ENCODE assay signal across 1 cellular context in genomic region chr1:229624906-229625871, GRCh38.
TF ChIP-seq lines count a peak whose summit lies in the region.

No MANE protein-coding gene starts in this region.

TF ChIP-seq in HepG2, 621 proteins besides CTCF, POLR2A, EP300 and RAD21 (continued from another document and continues in another):
- TF ChIP-seq FOXP1 (IDR thresholded peaks at IDR 0.05) (no peak), FOXP1 (CRISPR knock-in tag; IDR thresholded peaks at IDR 0.05) (no peak), ZNF75D (CRISPR knock-in tag; IDR thresholded peaks at IDR 0.05; ENCODE audit: borderline replicate concordance) (no peak), MLX (CRISPR knock-in tag; IDR thresholded peaks at IDR 0.05) (no peak), ZNF142 (CRISPR knock-in tag; IDR thresholded peaks at IDR 0.05) (no peak), GFI1 (CRISPR knock-in tag; IDR thresholded peaks at IDR 0.05; ENCODE audit: borderline replicate concordance) (0 out of 2 replicates have a peak, but pooled peaks have one; percentile 36), MEIS2 (CRISPR knock-in tag; IDR thresholded peaks at IDR 0.05) (no peak; the same call in 1 of the 2 replicates), ZNF260 (CRISPR knock-in tag; IDR thresholded peaks at IDR 0.05; ENCODE audit: borderline replicate concordance, low read depth) (no peak), SIN3B (IDR thresholded peaks at IDR 0.05; ENCODE audit: low read length) (no peak), PRDM10 (CRISPR knock-in tag; IDR thresholded peaks at IDR 0.05; ENCODE audit: low read depth) (no peak), ZNF30 (CRISPR knock-in tag; IDR thresholded peaks at IDR 0.05) (no peak), SIN3A (IDR thresholded peaks at IDR 0.05; ENCODE audit: borderline replicate concordance, low read depth, low read length) (0 out of 2 replicates have a peak, but pooled peaks have one; percentile 59), MAF1 (CRISPR knock-in tag; IDR thresholded peaks at IDR 0.05; ENCODE audit: borderline replicate concordance) (no peak), ZNF891 (CRISPR knock-in tag; IDR thresholded peaks at IDR 0.05) (0 out of 2 replicates have a peak, but pooled peaks have one; percentile 63), ZBTB46 (CRISPR knock-in tag; IDR thresholded peaks at IDR 0.05; ENCODE audit: borderline replicate concordance) (no peak), SNAPC5 (CRISPR knock-in tag; IDR thresholded peaks at IDR 0.05; ENCODE audit: borderline replicate concordance) (no peak), NCOA2 (CRISPR knock-in tag; IDR thresholded peaks at IDR 0.05) (no peak), ATF6 (CRISPR knock-in tag; conservative IDR thresholded peaks at IDR 0.05) (no peak), ZNF776 (CRISPR knock-in tag; IDR thresholded peaks at IDR 0.05) (no peak), ISL2 (CRISPR knock-in tag; IDR thresholded peaks at IDR 0.05) (no peak), HIVEP1 (CRISPR knock-in tag; IDR thresholded peaks at IDR 0.05) (no peak), EHMT2 (IDR thresholded peaks at IDR 0.05; ENCODE audit: borderline replicate concordance, low read depth, low read length) (no peak), ZFP1 (CRISPR knock-in tag; IDR thresholded peaks at IDR 0.05) (no peak), KDM1A (CRISPR knock-in tag; IDR thresholded peaks at IDR 0.05) (no peak), ZUFSP (CRISPR knock-in tag; IDR thresholded peaks at IDR 0.05; ENCODE audit: borderline replicate concordance) (no peak), ZNF576 (CRISPR knock-in tag; IDR thresholded peaks at IDR 0.05) (no peak), DMAP1 (CRISPR knock-in tag; IDR thresholded peaks at IDR 0.05) (peak; percentile 35; the same call in 1 of the 2 replicates), ZBTB7B (CRISPR knock-in tag; IDR thresholded peaks at IDR 0.05) (0 out of 2 replicates have a peak, but pooled peaks have one; percentile 39), FLYWCH1 (CRISPR knock-in tag; IDR thresholded peaks at IDR 0.05) (no peak), SP2 (CRISPR knock-in tag; IDR thresholded peaks at IDR 0.05) (no peak), KLF12 (CRISPR knock-in tag; IDR thresholded peaks at IDR 0.05; ENCODE audit: borderline replicate concordance) (no peak), ZNF577 (CRISPR knock-in tag; IDR thresholded peaks at IDR 0.05; ENCODE audit: borderline replicate concordance, low read depth) (no peak), ZFP36L1 (CRISPR knock-in tag; IDR thresholded peaks at IDR 0.05) (no peak), ZNF280B (CRISPR knock-in tag; IDR thresholded peaks at IDR 0.05; ENCODE audit: borderline replicate concordance) (0 out of 2 replicates have a peak, but pooled peaks have one; percentile 70), CBX1 (IDR thresholded peaks at IDR 0.05; ENCODE audit: low read depth) (no peak), PPARG (CRISPR knock-in tag; conservative IDR thresholded peaks at IDR 0.05) (no peak), RORA (CRISPR knock-in tag; IDR thresholded peaks at IDR 0.05) (no peak), ZNF121 (CRISPR knock-in tag; IDR thresholded peaks at IDR 0.05) (no peak), HNF1B (CRISPR knock-in tag; IDR thresholded peaks at IDR 0.05) (no peak), MBD4 (IDR thresholded peaks at IDR 0.05; ENCODE audit: borderline replicate concordance, low read length) (no peak), ZMAT3 (CRISPR knock-in tag; conservative IDR thresholded peaks at IDR 0.05) (no peak)
